Comparison of ENCODE assay signal across 1 cellular context in the genomic region with DNA sequence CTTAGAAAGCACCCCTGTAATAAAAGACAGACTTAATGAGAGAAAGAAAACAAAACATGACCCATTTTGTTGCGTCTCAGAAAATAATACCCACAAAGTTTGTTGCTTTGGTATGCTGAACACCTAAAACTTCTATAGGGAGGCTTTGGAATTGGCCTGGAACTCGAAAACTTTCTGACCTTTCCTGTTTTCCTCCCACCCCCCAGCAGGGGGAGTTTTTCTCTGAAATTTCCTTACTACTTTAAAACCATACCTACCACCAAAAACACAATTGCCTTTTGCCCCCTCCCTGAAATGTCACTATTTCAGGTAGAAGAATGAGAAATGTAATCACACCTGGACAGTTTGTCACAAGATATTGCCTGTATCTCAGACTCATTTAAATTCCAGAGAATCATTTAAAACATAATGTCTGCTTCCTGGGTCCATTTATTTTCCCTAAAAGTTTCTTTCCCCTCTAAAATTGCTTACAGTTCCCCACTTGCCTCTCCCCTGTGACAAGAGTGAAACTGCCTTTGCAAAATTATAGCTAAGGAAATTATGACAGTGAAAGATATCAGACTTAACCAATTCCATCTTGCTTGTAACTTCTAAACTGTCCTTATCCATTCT.
TF ChIP-seq lines count a peak whose summit lies in the region.

No MANE protein-coding gene starts in this region.

TF ChIP-seq in WTC11, 78 proteins besides CTCF, POLR2A, EP300 and RAD21 (continued from another document):
- TF ChIP-seq, protein P1, sequence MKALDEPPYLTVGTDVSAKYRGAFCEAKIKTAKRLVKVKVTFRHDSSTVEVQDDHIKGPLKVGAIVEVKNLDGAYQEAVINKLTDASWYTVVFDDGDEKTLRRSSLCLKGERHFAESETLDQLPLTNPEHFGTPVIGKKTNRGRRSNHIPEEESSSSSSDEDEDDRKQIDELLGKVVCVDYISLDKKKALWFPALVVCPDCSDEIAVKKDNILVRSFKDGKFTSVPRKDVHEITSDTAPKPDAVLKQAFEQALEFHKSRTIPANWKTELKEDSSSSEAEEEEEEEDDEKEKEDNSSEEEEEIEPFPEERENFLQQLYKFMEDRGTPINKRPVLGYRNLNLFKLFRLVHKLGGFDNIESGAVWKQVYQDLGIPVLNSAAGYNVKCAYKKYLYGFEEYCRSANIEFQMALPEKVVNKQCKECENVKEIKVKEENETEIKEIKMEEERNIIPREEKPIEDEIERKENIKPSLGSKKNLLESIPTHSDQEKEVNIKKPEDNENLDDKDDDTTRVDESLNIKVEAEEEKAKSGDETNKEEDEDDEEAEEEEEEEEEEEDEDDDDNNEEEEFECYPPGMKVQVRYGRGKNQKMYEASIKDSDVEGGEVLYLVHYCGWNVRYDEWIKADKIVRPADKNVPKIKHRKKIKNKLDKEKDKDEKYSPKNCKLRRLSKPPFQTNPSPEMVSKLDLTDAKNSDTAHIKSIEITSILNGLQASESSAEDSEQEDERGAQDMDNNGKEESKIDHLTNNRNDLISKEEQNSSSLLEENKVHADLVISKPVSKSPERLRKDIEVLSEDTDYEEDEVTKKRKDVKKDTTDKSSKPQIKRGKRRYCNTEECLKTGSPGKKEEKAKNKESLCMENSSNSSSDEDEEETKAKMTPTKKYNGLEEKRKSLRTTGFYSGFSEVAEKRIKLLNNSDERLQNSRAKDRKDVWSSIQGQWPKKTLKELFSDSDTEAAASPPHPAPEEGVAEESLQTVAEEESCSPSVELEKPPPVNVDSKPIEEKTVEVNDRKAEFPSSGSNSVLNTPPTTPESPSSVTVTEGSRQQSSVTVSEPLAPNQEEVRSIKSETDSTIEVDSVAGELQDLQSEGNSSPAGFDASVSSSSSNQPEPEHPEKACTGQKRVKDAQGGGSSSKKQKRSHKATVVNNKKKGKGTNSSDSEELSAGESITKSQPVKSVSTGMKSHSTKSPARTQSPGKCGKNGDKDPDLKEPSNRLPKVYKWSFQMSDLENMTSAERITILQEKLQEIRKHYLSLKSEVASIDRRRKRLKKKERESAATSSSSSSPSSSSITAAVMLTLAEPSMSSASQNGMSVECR (CRISPR knock-in tag; IDR thresholded peaks at IDR 0.05; ENCODE audit: borderline replicate concordance) = no peak
